Comparison of ENCODE assay signal across 18 cellular contexts in the genomic region with DNA sequence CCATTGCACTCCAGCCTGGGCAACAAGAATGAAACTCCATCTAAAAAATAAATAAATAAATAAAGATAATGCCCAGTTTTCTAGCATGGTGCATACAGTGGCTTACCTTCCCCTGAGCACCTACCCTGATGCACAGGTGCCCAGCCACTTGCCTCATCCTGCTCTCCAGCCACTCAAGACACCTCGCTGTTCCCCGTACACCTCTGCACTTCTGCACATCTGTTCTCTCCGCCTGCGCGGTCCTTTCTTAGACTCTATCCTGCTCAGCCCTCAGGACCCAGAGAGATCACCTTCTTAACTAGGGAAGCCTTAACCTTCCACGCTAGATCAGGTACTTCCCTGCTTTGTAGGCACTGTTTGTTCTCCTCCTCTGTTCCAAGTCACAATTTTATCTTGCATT.
"Had no signal": no experiment of that assay in that cellular context is flagged by ENCODE, and none has a peak within 500 bp of the region (broad histone marks: within the 10 kb centered on the region; RNA-seq: fewer than 3 reads in every experiment).

No MANE protein-coding gene starts in this region.

- H3K4me3 ChIP-seq: esophagus muscularis mucosa, hepatocyte, lung, skin epidermis, thoracic aorta, transverse colon had no signal

- H3K9me3 ChIP-seq: transverse colon had no signal

- H3K27ac Mint-ChIP-seq: naive thymus-derived CD4-positive, alpha-beta T cell; stimulated activated naive B cell treated with anti-CD40 and anti-IgM and Interleukin-4, amounts not matched to agents 10 μg/mL and 1 μg/mL and 100 μg/mL, for 72 hours; stimulated activated naive CD8-positive, alpha-beta T cell treated with anti-CD3 and anti-CD28 coated beads, Interleukin-15, amount 100 ng/mL, for 72 hours had no signal

- H3K4me3 Mint-ChIP-seq: naive thymus-derived CD4-positive, alpha-beta T cell; stimulated activated naive B cell treated with anti-CD40 and anti-IgM and Interleukin-4, amounts not matched to agents 10 μg/mL and 1 μg/mL and 100 μg/mL, for 72 hours; stimulated activated naive CD8-positive, alpha-beta T cell treated with anti-CD3 and anti-CD28 coated beads, Interleukin-15, amount 100 ng/mL, for 72 hours had no signal

- H3K27me3 ChIP-seq: esophagus muscularis mucosa, foreskin keratinocyte, hepatocyte had no signal

- DNase-seq: effector memory CD4-positive, alpha-beta T cell; foreskin keratinocyte; left colon; left ventricle myocardium superior; mesenchymal stem cell; naive thymus-derived CD4-positive, alpha-beta T cell; posterior cingulate gyrus; stimulated activated CD4-positive, alpha-beta T cell treated with anti-CD3 and anti-CD28 coated beads, Interleukin-2, amount 100 ng/mL, for 24 hours; stimulated activated CD4-positive, alpha-beta T cell treated with anti-CD3 and anti-CD28 coated beads, Interleukin-4, amount 100 ng/mL, for 4 hours; stimulated activated naive B cell treated with anti-CD40 and anti-IgM and Interleukin-4, amounts not matched to agents 10 μg/mL and 1 μg/mL and 100 μg/mL, for 72 hours; stimulated activated naive CD8-positive, alpha-beta T cell treated with anti-CD3 and anti-CD28 coated beads, Interleukin-15, amount 100 ng/mL, for 72 hours; transverse colon had no signal

- H3K36me3 ChIP-seq: esophagus muscularis mucosa, thoracic aorta, transverse colon had no signal

- ATAC-seq: foreskin keratinocyte; left colon; left ventricle myocardium superior; naive thymus-derived CD4-positive, alpha-beta T cell; sciatic nerve; stimulated activated naive B cell treated with anti-CD40 and anti-IgM and Interleukin-4, amounts not matched to agents 10 μg/mL and 1 μg/mL and 100 μg/mL, for 72 hours; stimulated activated naive CD8-positive, alpha-beta T cell treated with anti-CD3 and anti-CD28 coated beads, Interleukin-15, amount 100 ng/mL, for 72 hours had no signal
